1 cellular context compared by ENCODE assay signal in the genomic region with DNA sequence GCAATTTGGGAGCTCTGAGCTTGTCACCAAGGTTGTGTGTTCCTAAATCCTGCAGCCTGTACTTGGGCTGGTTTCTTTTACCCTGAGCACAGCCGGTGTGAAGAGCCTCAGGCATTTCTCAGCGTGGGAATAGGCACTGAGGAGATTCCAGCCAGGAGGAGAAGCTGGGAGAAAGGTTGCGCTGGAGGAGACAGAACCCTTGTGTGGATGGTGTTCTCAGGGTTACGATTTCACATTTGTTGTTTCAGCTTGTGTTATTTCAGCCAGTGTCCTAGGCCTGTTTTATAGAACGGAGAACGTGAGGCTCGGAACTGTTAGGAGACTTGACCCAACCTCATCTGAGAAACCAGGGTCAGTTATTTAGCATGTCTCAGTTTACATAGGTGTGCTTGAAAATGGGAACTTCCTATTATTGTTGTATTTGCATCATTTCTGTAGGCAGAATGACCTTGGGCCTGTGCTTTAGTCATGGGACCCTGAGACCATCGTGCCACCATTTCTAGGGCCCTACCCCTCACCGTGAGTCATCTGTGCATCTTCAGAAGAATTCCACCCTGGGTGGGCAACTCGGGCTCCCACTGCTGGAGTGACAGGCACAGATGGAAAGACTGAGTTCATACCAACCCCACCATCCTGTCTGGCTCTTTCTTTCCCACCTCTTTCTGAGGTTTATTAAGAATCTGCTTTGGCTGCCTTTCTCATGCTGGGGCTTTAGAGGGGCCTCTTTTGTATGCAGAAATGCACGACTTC.
TF ChIP-seq lines count a peak whose summit lies in the region.

No MANE protein-coding gene starts in this region.

TF ChIP-seq in H1, 55 proteins besides CTCF, POLR2A, EP300 and RAD21:
- TF ChIP-seq, protein P1, sequence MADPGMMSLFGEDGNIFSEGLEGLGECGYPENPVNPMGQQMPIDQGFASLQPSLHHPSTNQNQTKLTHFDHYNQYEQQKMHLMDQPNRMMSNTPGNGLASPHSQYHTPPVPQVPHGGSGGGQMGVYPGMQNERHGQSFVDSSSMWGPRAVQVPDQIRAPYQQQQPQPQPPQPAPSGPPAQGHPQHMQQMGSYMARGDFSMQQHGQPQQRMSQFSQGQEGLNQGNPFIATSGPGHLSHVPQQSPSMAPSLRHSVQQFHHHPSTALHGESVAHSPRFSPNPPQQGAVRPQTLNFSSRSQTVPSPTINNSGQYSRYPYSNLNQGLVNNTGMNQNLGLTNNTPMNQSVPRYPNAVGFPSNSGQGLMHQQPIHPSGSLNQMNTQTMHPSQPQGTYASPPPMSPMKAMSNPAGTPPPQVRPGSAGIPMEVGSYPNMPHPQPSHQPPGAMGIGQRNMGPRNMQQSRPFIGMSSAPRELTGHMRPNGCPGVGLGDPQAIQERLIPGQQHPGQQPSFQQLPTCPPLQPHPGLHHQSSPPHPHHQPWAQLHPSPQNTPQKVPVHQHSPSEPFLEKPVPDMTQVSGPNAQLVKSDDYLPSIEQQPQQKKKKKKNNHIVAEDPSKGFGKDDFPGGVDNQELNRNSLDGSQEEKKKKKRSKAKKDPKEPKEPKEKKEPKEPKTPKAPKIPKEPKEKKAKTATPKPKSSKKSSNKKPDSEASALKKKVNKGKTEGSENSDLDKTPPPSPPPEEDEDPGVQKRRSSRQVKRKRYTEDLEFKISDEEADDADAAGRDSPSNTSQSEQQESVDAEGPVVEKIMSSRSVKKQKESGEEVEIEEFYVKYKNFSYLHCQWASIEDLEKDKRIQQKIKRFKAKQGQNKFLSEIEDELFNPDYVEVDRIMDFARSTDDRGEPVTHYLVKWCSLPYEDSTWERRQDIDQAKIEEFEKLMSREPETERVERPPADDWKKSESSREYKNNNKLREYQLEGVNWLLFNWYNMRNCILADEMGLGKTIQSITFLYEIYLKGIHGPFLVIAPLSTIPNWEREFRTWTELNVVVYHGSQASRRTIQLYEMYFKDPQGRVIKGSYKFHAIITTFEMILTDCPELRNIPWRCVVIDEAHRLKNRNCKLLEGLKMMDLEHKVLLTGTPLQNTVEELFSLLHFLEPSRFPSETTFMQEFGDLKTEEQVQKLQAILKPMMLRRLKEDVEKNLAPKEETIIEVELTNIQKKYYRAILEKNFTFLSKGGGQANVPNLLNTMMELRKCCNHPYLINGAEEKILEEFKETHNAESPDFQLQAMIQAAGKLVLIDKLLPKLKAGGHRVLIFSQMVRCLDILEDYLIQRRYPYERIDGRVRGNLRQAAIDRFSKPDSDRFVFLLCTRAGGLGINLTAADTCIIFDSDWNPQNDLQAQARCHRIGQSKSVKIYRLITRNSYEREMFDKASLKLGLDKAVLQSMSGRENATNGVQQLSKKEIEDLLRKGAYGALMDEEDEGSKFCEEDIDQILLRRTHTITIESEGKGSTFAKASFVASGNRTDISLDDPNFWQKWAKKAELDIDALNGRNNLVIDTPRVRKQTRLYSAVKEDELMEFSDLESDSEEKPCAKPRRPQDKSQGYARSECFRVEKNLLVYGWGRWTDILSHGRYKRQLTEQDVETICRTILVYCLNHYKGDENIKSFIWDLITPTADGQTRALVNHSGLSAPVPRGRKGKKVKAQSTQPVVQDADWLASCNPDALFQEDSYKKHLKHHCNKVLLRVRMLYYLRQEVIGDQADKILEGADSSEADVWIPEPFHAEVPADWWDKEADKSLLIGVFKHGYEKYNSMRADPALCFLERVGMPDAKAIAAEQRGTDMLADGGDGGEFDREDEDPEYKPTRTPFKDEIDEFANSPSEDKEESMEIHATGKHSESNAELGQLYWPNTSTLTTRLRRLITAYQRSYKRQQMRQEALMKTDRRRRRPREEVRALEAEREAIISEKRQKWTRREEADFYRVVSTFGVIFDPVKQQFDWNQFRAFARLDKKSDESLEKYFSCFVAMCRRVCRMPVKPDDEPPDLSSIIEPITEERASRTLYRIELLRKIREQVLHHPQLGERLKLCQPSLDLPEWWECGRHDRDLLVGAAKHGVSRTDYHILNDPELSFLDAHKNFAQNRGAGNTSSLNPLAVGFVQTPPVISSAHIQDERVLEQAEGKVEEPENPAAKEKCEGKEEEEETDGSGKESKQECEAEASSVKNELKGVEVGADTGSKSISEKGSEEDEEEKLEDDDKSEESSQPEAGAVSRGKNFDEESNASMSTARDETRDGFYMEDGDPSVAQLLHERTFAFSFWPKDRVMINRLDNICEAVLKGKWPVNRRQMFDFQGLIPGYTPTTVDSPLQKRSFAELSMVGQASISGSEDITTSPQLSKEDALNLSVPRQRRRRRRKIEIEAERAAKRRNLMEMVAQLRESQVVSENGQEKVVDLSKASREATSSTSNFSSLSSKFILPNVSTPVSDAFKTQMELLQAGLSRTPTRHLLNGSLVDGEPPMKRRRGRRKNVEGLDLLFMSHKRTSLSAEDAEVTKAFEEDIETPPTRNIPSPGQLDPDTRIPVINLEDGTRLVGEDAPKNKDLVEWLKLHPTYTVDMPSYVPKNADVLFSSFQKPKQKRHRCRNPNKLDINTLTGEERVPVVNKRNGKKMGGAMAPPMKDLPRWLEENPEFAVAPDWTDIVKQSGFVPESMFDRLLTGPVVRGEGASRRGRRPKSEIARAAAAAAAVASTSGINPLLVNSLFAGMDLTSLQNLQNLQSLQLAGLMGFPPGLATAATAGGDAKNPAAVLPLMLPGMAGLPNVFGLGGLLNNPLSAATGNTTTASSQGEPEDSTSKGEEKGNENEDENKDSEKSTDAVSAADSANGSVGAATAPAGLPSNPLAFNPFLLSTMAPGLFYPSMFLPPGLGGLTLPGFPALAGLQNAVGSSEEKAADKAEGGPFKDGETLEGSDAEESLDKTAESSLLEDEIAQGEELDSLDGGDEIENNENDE (IDR thresholded peaks at IDR 0.05; ENCODE audit: insufficient replicate concordance, low read length), result no peak
- TF ChIP-seq MAFK (IDR thresholded peaks at IDR 0.05; ENCODE audit: low read depth, low read length) (no peak), YY1 (IDR thresholded peaks at IDR 0.05; ENCODE audit: low read depth, low read length) (no peak), NRF1 (IDR thresholded peaks at IDR 0.05; ENCODE audit: low read depth, low read length) (no peak), SUZ12 (IDR thresholded peaks at IDR 0.05; ENCODE audit: low read length) (no peak), SIX5 (IDR thresholded peaks at IDR 0.05; ENCODE audit: low read depth, low read length) (no peak), SP2 (IDR thresholded peaks at IDR 0.05; ENCODE audit: low read length) (no peak), PHF8 (conservative IDR thresholded peaks at IDR 0.05; ENCODE audit: low read depth, low read length) (no peak), EGR1 (IDR thresholded peaks at IDR 0.05; ENCODE audit: borderline replicate concordance, low read depth, low read length) (no peak), SIN3A (conservative IDR thresholded peaks at IDR 0.05 in 1 of 2, IDR thresholded peaks at IDR 0.05 in 1 of 2; ENCODE audit: low read depth in 1 of 2, low read length in 2 of 2) (no peak), RBBP5 (IDR thresholded peaks at IDR 0.05; ENCODE audit: borderline replicate concordance, low read depth, low read length) (no peak)
- TF ChIP-seq, protein P2, sequence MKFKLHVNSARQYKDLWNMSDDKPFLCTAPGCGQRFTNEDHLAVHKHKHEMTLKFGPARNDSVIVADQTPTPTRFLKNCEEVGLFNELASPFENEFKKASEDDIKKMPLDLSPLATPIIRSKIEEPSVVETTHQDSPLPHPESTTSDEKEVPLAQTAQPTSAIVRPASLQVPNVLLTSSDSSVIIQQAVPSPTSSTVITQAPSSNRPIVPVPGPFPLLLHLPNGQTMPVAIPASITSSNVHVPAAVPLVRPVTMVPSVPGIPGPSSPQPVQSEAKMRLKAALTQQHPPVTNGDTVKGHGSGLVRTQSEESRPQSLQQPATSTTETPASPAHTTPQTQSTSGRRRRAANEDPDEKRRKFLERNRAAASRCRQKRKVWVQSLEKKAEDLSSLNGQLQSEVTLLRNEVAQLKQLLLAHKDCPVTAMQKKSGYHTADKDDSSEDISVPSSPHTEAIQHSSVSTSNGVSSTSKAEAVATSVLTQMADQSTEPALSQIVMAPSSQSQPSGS (IDR thresholded peaks at IDR 0.05; ENCODE audit: low read length), result no peak
